17 cellular contexts compared by ENCODE assay signal in genomic region chr5:74040811-74041491, GRCh38.
A peak's percentile ranks its signal among the peaks of the same experiment; 100 is the strongest.
DNase-seq lines count a peak whose midpoint lies in the region; ATAC-seq, FAIRE-seq and TF ChIP-seq lines count a peak whose summit lies in the region.
"Had no signal": no experiment of that assay in that cellular context is flagged by ENCODE, and none has a peak within 500 bp of the region (broad histone marks: within the 10 kb centered on the region; RNA-seq: fewer than 3 reads in every experiment).

No MANE protein-coding gene starts in this region.

- no peak overlapping the region for H3K27ac ChIP-seq in pancreas

- DNase-seq in COLO668 (lab: John Stamatoyannopoulos, UW; ENCODE audit: unreplicated experiment) = peak; percentile 21
- DNase-seq in EL = peak; percentile 62
- DNase-seq in NCI-H446 (lab: John Stamatoyannopoulos, UW) = peak; percentile 77 to 90
- peak; percentile 69 for DNase-seq in epithelial cell of esophagus (ENCODE audit: low read depth)
- DNase-seq in pancreas = no peak
- no peak for DNase-seq in foreskin fibroblast
- DNase-seq: caudate nucleus; effector CD8-positive, alpha-beta T cell; hippocampal formation; kidney glomerular epithelial cell; RPMI8226; stimulated activated CD4-positive, alpha-beta T cell treated with anti-CD3 and anti-CD28 coated beads, Interleukin-4, amount 100 ng/mL, for 1 hour; T-cell had no signal

- H3K4me3 ChIP-seq in epithelial cell of esophagus (ENCODE audit: low read length) (no peak overlapping the region), pancreas (no peak overlapping the region), foreskin fibroblast (ENCODE audit: low read depth in 1 of 2, low read length in 2 of 2) (no peak overlapping the region)
- H3K4me3 ChIP-seq: K562 had no signal

- H3K27me3 ChIP-seq in pancreas = no peaks in the 10 kb centered on the region

- no peaks in the 10 kb centered on the region for H3K36me3 ChIP-seq in pancreas

- no peak for FAIRE-seq in pancreas (lab: Jason Lieb, UNC)
- FAIRE-seq: GM18507, K562 had no signal

- 72 to 74% methylated on average over 5 of the region's 5 CpGs for WGBS in pancreas, 2 donors

- H3K9me3 ChIP-seq in pancreas = no peaks in the 10 kb centered on the region

- ATAC-seq in GM21825 (IDR thresholded peaks at IDR 0.05; ENCODE audit: unreplicated experiment) = no peak
- no peak for ATAC-seq in pancreas
- no peak for ATAC-seq in GM21367 (IDR thresholded peaks at IDR 0.05; ENCODE audit: unreplicated experiment)
- ATAC-seq: K562, T-cell had no signal

- TF ChIP-seq CTCF in epithelial cell of esophagus (IDR thresholded peaks at IDR 0.05; ENCODE audit: insufficient read depth, low read depth, low read length, missing control alignments) (no peak), pancreas (IDR thresholded peaks at IDR 0.05) (no peak), foreskin fibroblast (IDR thresholded peaks at IDR 0.05; ENCODE audit: low read depth, low read length) (no peak)

- intact Hi-C loops in pancreas (cut with DNase I) = no loop called here

- H3K4me1 ChIP-seq in pancreas = no peaks in the 10 kb centered on the region

Comparison
In these comparisons a context has a peak if more than half of its experiments do, and no peak if none do; other contexts are left out.
1. DNase-seq: peak in COLO668 (single experiment), EL (single experiment), NCI-H446 (2 of 2) and epithelial cell of esophagus (single experiment); none in pancreas (0 of 6) and foreskin fibroblast (0 of 2).